Comparison of ENCODE assay signal across 16 cellular contexts in the genomic region with DNA sequence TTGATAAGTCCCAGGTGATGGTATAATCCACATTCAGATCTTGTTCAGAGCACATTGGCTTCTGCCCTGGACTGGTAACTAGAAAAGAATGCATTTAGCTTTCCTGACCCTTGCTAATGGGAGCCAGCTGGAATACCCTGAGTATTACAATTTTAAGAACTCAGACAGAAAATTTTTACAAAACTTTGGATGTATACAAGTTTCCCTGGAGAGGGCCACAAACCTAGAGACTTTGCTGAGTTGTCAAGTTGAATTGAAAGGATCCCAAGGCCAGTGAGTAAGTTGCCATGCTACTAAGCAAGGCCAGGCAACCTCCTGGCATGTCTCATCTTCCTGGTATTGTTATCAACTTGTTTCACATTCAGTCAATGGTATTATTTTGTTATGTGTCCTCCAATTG. TPM values are rescaled to one million over a fixed set of nuclear protein-coding genes. Genes with fewer than 3 reads are reported as not detected.
DNase-seq lines count a peak whose midpoint lies in the region; ATAC-seq and TF ChIP-seq lines count a peak whose summit lies in the region.
"Had no signal": no experiment of that assay in that cellular context is flagged by ENCODE, and none has a peak within 500 bp of the region (broad histone marks: within the 10 kb centered on the region; RNA-seq: fewer than 3 reads in every experiment).

No MANE protein-coding gene starts in this region.

- H3F3A ChIP-seq in PC-3 (ENCODE audit: low read length, unreplicated experiment) = no peaks in the 10 kb centered on the region

- no peaks in the 10 kb centered on the region for H4K20me1 ChIP-seq in PC-3 (ENCODE audit: low read length)

- no peak overlapping the region for H3K23ac ChIP-seq in trophoblast cell (ENCODE audit: low read length)

- H3K9ac ChIP-seq in PC-3 (ENCODE audit: low read length) (no peak overlapping the region), trophoblast cell (ENCODE audit: low read length) (no peak overlapping the region)

- H3K14ac ChIP-seq in trophoblast cell (ENCODE audit: low read length) = no peak overlapping the region

- H4K91ac ChIP-seq in trophoblast cell (ENCODE audit: low read depth, low read length) = no peak overlapping the region

- no peaks in the 10 kb centered on the region for H3K79me2 ChIP-seq in PC-3 (ENCODE audit: low read length)
- H3K79me2 ChIP-seq in trophoblast cell (ENCODE audit: control insufficient read depth, insufficient read depth, low read length, poor library complexity) = no peaks in the 10 kb centered on the region
- H3K79me2 ChIP-seq: hepatocyte had no signal

- no peak for TF ChIP-seq CTCF in PC-3 (conservative IDR thresholded peaks at IDR 0.05; ENCODE audit: low read depth, low read length)

- H3K79me1 ChIP-seq in trophoblast cell (ENCODE audit: low read length) = peaks cover 5% of the 10 kb centered on the region

- intact Hi-C loops in PC-3 (cut with micrococcal nuclease) = no loop called here

- CTCF ChIA-PET in PC-3 (lab: Charles Lee) = no interaction called here

- DNase-seq in GM03348 (ENCODE audit: low spot score) (peak; percentile 46), PC-3 (peak; percentile 16), trophoblast cell (peak; percentile 54 to 82), NCI-H146 treated with DMSO at 0.1 percent for 48 hours (lab: John Stamatoyannopoulos, UW; ENCODE audit: unreplicated experiment) (no peak), RPMI8226 (no peak)
- DNase-seq: CD8-positive, alpha-beta memory T cell; left cardiac atrium; NCI-H1436 treated with DMSO at 0.1 percent for 48 hours; NCI-H526 treated with DMSO at 0.1 percent for 48 hours; Peyer's patch; posterior cingulate gyrus; T-helper 17 cell had no signal

- H3K18ac ChIP-seq in trophoblast cell (ENCODE audit: low read length) = no peak overlapping the region

- no peaks in the 10 kb centered on the region for H3K36me3 ChIP-seq in PC-3 (ENCODE audit: low read depth, low read length)
- H3K36me3 ChIP-seq in trophoblast cell (ENCODE audit: control insufficient read depth in 1 of 2, insufficient read depth in 2 of 2, low read length in 2 of 2) = no peaks in the 10 kb centered on the region
- H3K36me3 ChIP-seq: Peyer's patch had no signal

- H2BK120ac ChIP-seq in trophoblast cell (ENCODE audit: insufficient read depth, low read length, poor library complexity) = peak overlapping the region; percentile 31

- no peak overlapping the region for H2AK5ac ChIP-seq in trophoblast cell (ENCODE audit: low read length)

- ATAC-seq in PC-3 (no peak), esophagus mucosa (peak; percentile 79), HG03565 (IDR thresholded peaks at IDR 0.05; ENCODE audit: unreplicated experiment) (no peak), GM19351 (IDR thresholded peaks at IDR 0.05; ENCODE audit: unreplicated experiment) (no peak)
- ATAC-seq: T-helper 17 cell had no signal

- H3K27me3 ChIP-seq in PC-3 (ENCODE audit: low read length) (no peaks in the 10 kb centered on the region), trophoblast cell (ENCODE audit: insufficient read depth, low read length) (no peaks in the 10 kb centered on the region)
- H3K27me3 ChIP-seq: hepatocyte, Peyer's patch had no signal

- POLR2A ChIA-PET in PC-3 (lab: Charles Lee; ENCODE audit: unreplicated experiment) = no interaction called here

- peaks cover 7% of the 10 kb centered on the region; the same call in 1 of the 2 replicates for H3K4me1 ChIP-seq in PC-3 (ENCODE audit: insufficient read depth, low read length)
- H3K4me1 ChIP-seq in trophoblast cell (ENCODE audit: control insufficient read depth in 1 of 2, insufficient read depth in 2 of 2, low read length in 2 of 2) = no peaks in the 10 kb centered on the region
- H3K4me1 ChIP-seq: Peyer's patch had no signal

- H4K12ac ChIP-seq in trophoblast cell (ENCODE audit: low read depth, low read length) = no peak overlapping the region

- H3K27ac ChIP-seq in PC-3 (ENCODE audit: low read length) (no peak overlapping the region), trophoblast cell (ENCODE audit: low read depth, low read length) (no peak overlapping the region)
- H3K27ac ChIP-seq: hepatocyte, Peyer's patch had no signal

- H3K9me2 ChIP-seq in PC-3 (replicated peaks; ENCODE audit: low read length) = no peaks in the 10 kb centered on the region

- no peak overlapping the region for H2BK12ac ChIP-seq in trophoblast cell (ENCODE audit: low read length)

- H2AFZ ChIP-seq in PC-3 (ENCODE audit: low read length) (no peak overlapping the region), trophoblast cell (ENCODE audit: insufficient read depth, low read length, poor library complexity) (no peak overlapping the region)
- H2AFZ ChIP-seq: hepatocyte had no signal

- H3K9me3 ChIP-seq in PC-3 (ENCODE audit: low read length) (no peaks in the 10 kb centered on the region), trophoblast cell (ENCODE audit: insufficient read depth, low read depth, low read length) (no peaks in the 10 kb centered on the region)
- H3K9me3 ChIP-seq: Peyer's patch had no signal

- no TSS peak for BruUV-seq in PC-3 (replicated peaks; lab: Mats Ljungman, UMichigan)

- H2BK5ac ChIP-seq in trophoblast cell (ENCODE audit: low read depth, low read length, poor library complexity) = no peak overlapping the region

- H3K4me3 ChIP-seq in PC-3 (ENCODE audit: low read length) (no peak overlapping the region), trophoblast cell (ENCODE audit: low read depth, low read length) (no peak overlapping the region)
- H3K4me3 ChIP-seq: hepatocyte, Peyer's patch had no signal

- H3K4ac ChIP-seq in trophoblast cell (ENCODE audit: low read depth, low read length) = no peak overlapping the region

- H3K4me2 ChIP-seq in PC-3 (ENCODE audit: low read length) (no peak overlapping the region), trophoblast cell (ENCODE audit: low read length) (no peak overlapping the region)
- H3K4me2 ChIP-seq: hepatocyte had no signal

- H4K8ac ChIP-seq in trophoblast cell (ENCODE audit: low read depth, low read length) = no peak overlapping the region

RNA-seq across cellular contexts. Expression of gene NABP1, which starts 20.0 kb away (rescaled TPM):
- total RNA-seq in PC-3 (2014; rRNA removed) (45.4 and 56.8 TPM in 2 replicates), esophagus mucosa (32.8 TPM)
- 101 and 113 TPM in 2 replicates for polyA plus RNA-seq in trophoblast cell (2013)

Comparison
In these comparisons a context has a peak if more than half of its experiments do, and no peak if none do; other contexts are left out.
1. DNase-seq: peak in GM03348 (single experiment), PC-3 (single experiment) and trophoblast cell (2 of 2); none in NCI-H146 treated with DMSO at 0.1 percent for 48 hours (single experiment) and RPMI8226 (single experiment).